10 cellular contexts compared by ENCODE assay signal in genomic region chr2:232363784-232364615, GRCh38. TPM values are rescaled to one million over a fixed set of nuclear protein-coding genes. Genes with fewer than 3 reads are reported as not detected.
DNase-seq lines count a peak whose midpoint lies in the region; ATAC-seq and TF ChIP-seq lines count a peak whose summit lies in the region.
"Had no signal": no experiment of that assay in that cellular context is flagged by ENCODE, and none has a peak within 500 bp of the region (broad histone marks: within the 10 kb centered on the region; RNA-seq: fewer than 3 reads in every experiment).

No MANE protein-coding gene starts in this region.

- peaks cover 14% of the 10 kb centered on the region for H3K27me3 ChIP-seq in suprapubic skin
- H3K27me3 ChIP-seq in foreskin keratinocyte: no peaks in the 10 kb centered on the region

- CTCF ChIA-PET in activated CD4-positive, alpha-beta T cell treated with anti-CD3 and anti-CD28 coated beads, Interleukin-2, amount 10 ng/mL, durations not matched to agents 7 days and 5 days (lab: Charles Lee): interaction anchor here (0.6 to 1.7 kb wide), 3 partner anchors 12 to 38 kb away, joined by 3 to 5 read pairs (median 3); no protein-coding TSS in a partner anchor

- peak overlapping the region; percentile 75 for H3K4me3 Mint-ChIP-seq in activated CD4-positive, alpha-beta T cell treated with anti-CD3 and anti-CD28 coated beads, Interleukin-2, amount 10 ng/mL, durations not matched to agents 7 days and 5 days
- H3K4me3 Mint-ChIP-seq: nephron had no signal

- ATAC-seq in foreskin keratinocyte: no peak

- H3K27me3 Mint-ChIP-seq in activated CD4-positive, alpha-beta T cell treated with anti-CD3 and anti-CD28 coated beads, Interleukin-2, amount 10 ng/mL, durations not matched to agents 7 days and 5 days: no peaks in the 10 kb centered on the region

- DNase-seq in activated CD4-positive, alpha-beta T cell treated with anti-CD3 and anti-CD28 coated beads, Interleukin-2, amount 10 ng/mL, durations not matched to agents 7 days and 5 days: peak; percentile 50
- DNase-seq in activated CD4-positive, alpha-beta T cell treated with anti-CD3 and anti-CD28 coated beads for 4 hours: no peak
- DNase-seq in OCI-M1 (lab: John Stamatoyannopoulos, UW) (peak; percentile 82), fibroblast of gingiva (ENCODE audit: low read depth) (peak; percentile 8), suprapubic skin (ENCODE audit: low spot score in 2 of 2) (peak; percentile 37 to 43), foreskin keratinocyte (no peak), T1000 (lab: John Stamatoyannopoulos, UW) (no peak), hypothalamus (lab: John Stamatoyannopoulos, UW) (no peak)

- H3K9me3 ChIP-seq in suprapubic skin: no peaks in the 10 kb centered on the region

- H3K9me3 Mint-ChIP-seq in activated CD4-positive, alpha-beta T cell treated with anti-CD3 and anti-CD28 coated beads, Interleukin-2, amount 10 ng/mL, durations not matched to agents 7 days and 5 days: no peaks in the 10 kb centered on the region

- H3K27ac Mint-ChIP-seq in activated CD4-positive, alpha-beta T cell treated with anti-CD3 and anti-CD28 coated beads, Interleukin-2, amount 10 ng/mL, durations not matched to agents 7 days and 5 days: peak overlapping the region; percentile 99
- H3K27ac Mint-ChIP-seq: nephron had no signal

- H3K4me1 Mint-ChIP-seq in activated CD4-positive, alpha-beta T cell treated with anti-CD3 and anti-CD28 coated beads, Interleukin-2, amount 10 ng/mL, durations not matched to agents 7 days and 5 days: peaks cover 37% of the 10 kb centered on the region
- H3K4me1 Mint-ChIP-seq: nephron had no signal

- TF ChIP-seq CTCF in suprapubic skin (IDR thresholded peaks at IDR 0.05) (no peak), foreskin keratinocyte (conservative IDR thresholded peaks at IDR 0.05) (no peak)

- TF ChIP-seq EP300 in suprapubic skin (IDR thresholded peaks at IDR 0.05): no peak

- peak overlapping the region; percentile 22 for H3K4me3 ChIP-seq in suprapubic skin

- POLR2A ChIA-PET in activated CD4-positive, alpha-beta T cell treated with anti-CD3 and anti-CD28 coated beads, Interleukin-2, amount 10 ng/mL, durations not matched to agents 7 days and 5 days (lab: Charles Lee): interaction anchor here (0.6 kb wide), 2 partner anchors 42 to 419 kb away, joined by 3 to 4 read pairs; no protein-coding TSS in a partner anchor

- no peaks in the 10 kb centered on the region for H3K36me3 ChIP-seq in suprapubic skin

- WGBS in suprapubic skin: 65% methylated on average over 14 of the region's 14 CpGs

- H3K4me1 ChIP-seq in suprapubic skin (no peaks in the 10 kb centered on the region), foreskin keratinocyte (no peaks in the 10 kb centered on the region)

- H3K27ac ChIP-seq in suprapubic skin (no peak overlapping the region), foreskin keratinocyte (no peak overlapping the region)

- no peaks in the 10 kb centered on the region for H3K36me3 Mint-ChIP-seq in activated CD4-positive, alpha-beta T cell treated with anti-CD3 and anti-CD28 coated beads, Interleukin-2, amount 10 ng/mL, durations not matched to agents 7 days and 5 days (ENCODE audit: low read depth)

- no peak for TF ChIP-seq POLR2A in suprapubic skin (IDR thresholded peaks at IDR 0.05)

RNA-seq across cellular contexts. Expression of gene ALPP, which starts 14.6 kb away (rescaled TPM):
- not detected for total RNA-seq in activated CD4-positive, alpha-beta T cell treated with anti-CD3 and anti-CD28 coated beads, Interleukin-2, amount 10 ng/mL, durations not matched to agents 7 days and 5 days
- total RNA-seq in suprapubic skin (not detected), foreskin keratinocyte (not detected in 2 replicates)
- polyA plus RNA-seq in foreskin keratinocyte: not detected in 2 replicates
- polyA plus RNA-seq: BJ had no signal

RNA-seq across cellular contexts. Expression of gene ALPG, which starts 42.6 kb away (rescaled TPM):
- total RNA-seq in activated CD4-positive, alpha-beta T cell treated with anti-CD3 and anti-CD28 coated beads, Interleukin-2, amount 10 ng/mL, durations not matched to agents 7 days and 5 days: not detected
- not detected for total RNA-seq in suprapubic skin
- total RNA-seq in foreskin keratinocyte: not detected in 2 replicates
- polyA plus RNA-seq in foreskin keratinocyte: not detected in 2 replicates
- polyA plus RNA-seq: BJ had no signal

Comparison
In these comparisons a context has a peak if more than half of its experiments do, and no peak if none do; other contexts are left out.
1. DNase-seq: peak in activated CD4-positive, alpha-beta T cell treated with anti-CD3 and anti-CD28 coated beads, Interleukin-2, amount 10 ng/mL, durations not matched to agents 7 days and 5 days (single experiment), OCI-M1 (single experiment), fibroblast of gingiva (single experiment) and suprapubic skin (2 of 2); none in activated CD4-positive, alpha-beta T cell treated with anti-CD3 and anti-CD28 coated beads for 4 hours (0 of 2), foreskin keratinocyte (0 of 2), T1000 (single experiment) and hypothalamus (0 of 51).